In the genomic region with DNA sequence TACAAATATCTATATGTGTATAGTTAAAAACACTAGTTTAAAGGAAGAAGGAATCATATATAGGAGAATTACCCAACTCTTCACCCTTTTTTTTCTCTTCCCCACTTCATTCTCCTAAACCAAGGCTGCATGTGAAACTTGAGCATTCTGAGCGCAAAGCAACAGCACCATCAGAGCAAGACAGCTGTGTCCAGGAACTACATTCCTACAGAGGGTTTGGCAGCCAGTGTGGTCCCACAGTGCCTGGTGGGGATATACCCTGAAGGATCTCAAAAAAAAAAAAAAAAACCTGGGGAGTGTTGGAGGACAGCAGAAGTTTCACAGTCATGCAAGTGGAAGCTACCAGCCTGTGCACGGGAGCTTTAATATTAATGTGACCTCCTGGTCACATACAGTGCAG, we compare ENCODE assay signal across 19 cellular contexts.
"Had no signal": no experiment of that assay in that cellular context is flagged by ENCODE, and none has a peak within 500 bp of the region (broad histone marks: within the 10 kb centered on the region; RNA-seq: fewer than 3 reads in every experiment).

No MANE protein-coding gene starts in this region.

- ATAC-seq: activated CD8-positive, alpha-beta T cell treated with anti-CD3 and anti-CD28 coated beads for 36 hours; pancreas had no signal

- H3K4me1 Mint-ChIP-seq: activated B cell treated with CpG ODN at 0.5 μM for 24 hours had no signal

- H3K27ac ChIP-seq: esophagus squamous epithelium, hepatocyte, pancreas, sigmoid colon had no signal

- H3K27ac Mint-ChIP-seq: activated B cell treated with CpG ODN at 0.5 μM for 24 hours; activated CD8-positive, alpha-beta T cell treated with anti-CD3 and anti-CD28 coated beads for 36 hours; activated naive CD8-positive, alpha-beta T cell had no signal

- DNase-seq: activated B cell treated with CpG ODN at 0.5 μM for 24 hours; activated CD4-positive, alpha-beta T cell treated with anti-CD3 and anti-CD28 coated beads for 48 hours; activated CD8-positive, alpha-beta T cell treated with anti-CD3 and anti-CD28 coated beads for 36 hours; activated effector memory CD4-positive, alpha-beta T cell treated with anti-CD3 and anti-CD28 coated beads, Interleukin-2, amount 50 U/mL, for 16 hours; activated T-cell treated with anti-CD3 and anti-CD28 coated beads, Interleukin-2, amount 50 U/mL, for 48 hours; amygdala; cortex of kidney; effector CD8-positive, alpha-beta T cell; esophagus squamous epithelium; kidney glomerular epithelial cell; mesenchymal stem cell; pancreas; sigmoid colon; stimulated activated CD4-positive, alpha-beta T cell treated with anti-CD3 and anti-CD28 coated beads, Interleukin-1b, Interleukin-23, amount 100 ng/mL, for 48 hours; T-helper 2 cell had no signal

- H3K4me3 ChIP-seq: esophagus squamous epithelium, hepatocyte, pancreas, sigmoid colon had no signal

- H3K9me3 Mint-ChIP-seq: activated B cell treated with CpG ODN at 0.5 μM for 24 hours; activated CD8-positive, alpha-beta T cell treated with anti-CD3 and anti-CD28 coated beads for 36 hours had no signal

- H3K36me3 Mint-ChIP-seq: activated naive CD8-positive, alpha-beta T cell had no signal

- H3K4me1 ChIP-seq: esophagus squamous epithelium, pancreas, sigmoid colon had no signal

- H3K27me3 ChIP-seq: esophagus squamous epithelium, hepatocyte, pancreas, sigmoid colon had no signal

- H3K9me3 ChIP-seq: esophagus squamous epithelium, pancreas, sigmoid colon had no signal

- H3K4me3 Mint-ChIP-seq: activated B cell treated with CpG ODN at 0.5 μM for 24 hours; activated CD8-positive, alpha-beta T cell treated with anti-CD3 and anti-CD28 coated beads for 36 hours; activated naive CD8-positive, alpha-beta T cell had no signal

- H3K36me3 ChIP-seq: esophagus squamous epithelium, pancreas, sigmoid colon had no signal

- FAIRE-seq: endothelial cell of umbilical vein, pancreas, TTC549 had no signal

- H3K79me2 ChIP-seq: hepatocyte had no signal
